24 cellular contexts compared by ENCODE assay signal in the genomic region with DNA sequence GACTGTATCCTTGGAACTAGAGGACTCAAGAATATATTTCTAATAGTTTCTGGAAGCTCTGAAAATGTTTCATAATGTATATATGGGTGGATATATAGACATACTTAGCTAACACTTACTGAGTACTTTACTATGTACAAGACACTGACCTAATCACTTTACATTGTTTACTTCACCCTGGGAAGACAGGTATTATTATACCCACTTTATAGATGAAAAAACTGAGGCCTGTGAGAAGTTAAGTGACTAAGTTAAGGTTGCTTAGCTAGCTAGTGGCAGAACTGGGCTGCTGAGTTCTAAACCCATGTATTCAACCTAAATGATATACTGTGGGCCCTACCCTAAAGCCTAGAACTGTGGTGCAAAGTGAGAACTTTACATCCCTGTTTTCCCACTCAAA.
"Had no signal": no experiment of that assay in that cellular context is flagged by ENCODE, and none has a peak within 500 bp of the region (broad histone marks: within the 10 kb centered on the region; RNA-seq: fewer than 3 reads in every experiment).

No MANE protein-coding gene starts in this region.

- DNase-seq: islet precursor cell; left ventricle myocardium inferior; midbrain; mucosa of descending colon; naive thymus-derived CD4-positive, alpha-beta T cell; ovary; stimulated activated CD4-positive, alpha-beta T cell treated with anti-CD3 and anti-CD28 coated beads, Interleukin-12 subunit alpha, Interleukin-12 subunit beta, amount 100 ng/mL, for 4 hours; stimulated activated CD4-positive, alpha-beta T cell treated with anti-CD3 and anti-CD28 coated beads, Interleukin-15, amount 100 ng/mL, for 24 hours; stimulated activated CD4-positive, alpha-beta T cell treated with anti-CD3 and anti-CD28 coated beads, Interleukin-2, amount 100 ng/mL, for 24 hours; stimulated activated CD4-positive, alpha-beta T cell treated with anti-CD3 and anti-CD28 coated beads, Interleukin-4, amount 100 ng/mL, for 1 hour; stimulated activated naive B cell treated with anti-CD40 and anti-IgM and Interleukin-4, amounts not matched to agents 10 μg/mL and 1 μg/mL and 100 μg/mL, for 72 hours; stimulated activated naive CD8-positive, alpha-beta T cell treated with anti-CD3 and anti-CD28 coated beads, Interleukin-15, Interleukin-2, amounts not matched to agents 100 U/mL and 50 U/mL, for 24 hours; stomach; testis; thyroid gland; transverse colon; upper lobe of left lung had no signal

- H3K4me1 ChIP-seq: left ventricle myocardium inferior, right atrium auricular region, stomach, testis, thyroid gland, transverse colon, upper lobe of left lung, vagina had no signal

- H3K27ac ChIP-seq: left ventricle myocardium inferior, ovary, right atrium auricular region, skin epidermis, stomach, testis, thyroid gland, transverse colon, upper lobe of left lung, vagina had no signal

- H3K36me3 ChIP-seq: left ventricle myocardium inferior, ovary, right atrium auricular region, stomach, thyroid gland, transverse colon, upper lobe of left lung, vagina had no signal

- H3K27me3 ChIP-seq: ovary, right atrium auricular region, stomach, testis, thyroid gland, transverse colon, upper lobe of left lung, vagina had no signal

- H3K9me3 Mint-ChIP-seq: natural killer cell treated with Interleukin-12 subunit alpha and Interleukin-12 subunit beta and Interleukin-15 and Interleukin-18, amount 100 ng/mL, for 72 hours had no signal

- H3K27ac Mint-ChIP-seq: natural killer cell treated with Interleukin-12 subunit alpha and Interleukin-12 subunit beta and Interleukin-15 and Interleukin-18, amount 100 ng/mL, for 72 hours; progenitor cell of endocrine pancreas; stimulated activated naive B cell treated with anti-CD40 and anti-IgM and Interleukin-4, amounts not matched to agents 10 μg/mL and 1 μg/mL and 100 μg/mL, for 72 hours had no signal

- H3K27me3 Mint-ChIP-seq: naive thymus-derived CD4-positive, alpha-beta T cell; progenitor cell of endocrine pancreas; stimulated activated naive B cell treated with anti-CD40 and anti-IgM and Interleukin-4, amounts not matched to agents 10 μg/mL and 1 μg/mL and 100 μg/mL, for 72 hours had no signal

- H3K9me3 ChIP-seq: mucosa of descending colon, ovary, right atrium auricular region, stomach, testis, thyroid gland, transverse colon, upper lobe of left lung, vagina had no signal

- ATAC-seq: mucosa of descending colon; naive thymus-derived CD4-positive, alpha-beta T cell; natural killer cell treated with Interleukin-12 subunit alpha and Interleukin-12 subunit beta and Interleukin-15 and Interleukin-18, amount 100 ng/mL, for 72 hours; sciatic nerve; stimulated activated naive B cell treated with anti-CD40 and anti-IgM and Interleukin-4, amounts not matched to agents 10 μg/mL and 1 μg/mL and 100 μg/mL, for 72 hours; stimulated activated naive CD8-positive, alpha-beta T cell treated with anti-CD3 and anti-CD28 coated beads, Interleukin-15, Interleukin-2, amounts not matched to agents 100 U/mL and 50 U/mL, for 24 hours had no signal

- H3K4me3 ChIP-seq: left ventricle myocardium inferior, lung, mucosa of descending colon, ovary, right atrium auricular region, skin epidermis, stomach, testis, thyroid gland, transverse colon, upper lobe of left lung, vagina had no signal

- H3K4me3 Mint-ChIP-seq: natural killer cell treated with Interleukin-12 subunit alpha and Interleukin-12 subunit beta and Interleukin-15 and Interleukin-18, amount 100 ng/mL, for 72 hours; stimulated activated naive B cell treated with anti-CD40 and anti-IgM and Interleukin-4, amounts not matched to agents 10 μg/mL and 1 μg/mL and 100 μg/mL, for 72 hours had no signal

- H3K36me3 Mint-ChIP-seq: naive thymus-derived CD4-positive, alpha-beta T cell; stimulated activated naive B cell treated with anti-CD40 and anti-IgM and Interleukin-4, amounts not matched to agents 10 μg/mL and 1 μg/mL and 100 μg/mL, for 72 hours had no signal
